Comparison of ENCODE assay signal across 8 cellular contexts in the genomic region with DNA sequence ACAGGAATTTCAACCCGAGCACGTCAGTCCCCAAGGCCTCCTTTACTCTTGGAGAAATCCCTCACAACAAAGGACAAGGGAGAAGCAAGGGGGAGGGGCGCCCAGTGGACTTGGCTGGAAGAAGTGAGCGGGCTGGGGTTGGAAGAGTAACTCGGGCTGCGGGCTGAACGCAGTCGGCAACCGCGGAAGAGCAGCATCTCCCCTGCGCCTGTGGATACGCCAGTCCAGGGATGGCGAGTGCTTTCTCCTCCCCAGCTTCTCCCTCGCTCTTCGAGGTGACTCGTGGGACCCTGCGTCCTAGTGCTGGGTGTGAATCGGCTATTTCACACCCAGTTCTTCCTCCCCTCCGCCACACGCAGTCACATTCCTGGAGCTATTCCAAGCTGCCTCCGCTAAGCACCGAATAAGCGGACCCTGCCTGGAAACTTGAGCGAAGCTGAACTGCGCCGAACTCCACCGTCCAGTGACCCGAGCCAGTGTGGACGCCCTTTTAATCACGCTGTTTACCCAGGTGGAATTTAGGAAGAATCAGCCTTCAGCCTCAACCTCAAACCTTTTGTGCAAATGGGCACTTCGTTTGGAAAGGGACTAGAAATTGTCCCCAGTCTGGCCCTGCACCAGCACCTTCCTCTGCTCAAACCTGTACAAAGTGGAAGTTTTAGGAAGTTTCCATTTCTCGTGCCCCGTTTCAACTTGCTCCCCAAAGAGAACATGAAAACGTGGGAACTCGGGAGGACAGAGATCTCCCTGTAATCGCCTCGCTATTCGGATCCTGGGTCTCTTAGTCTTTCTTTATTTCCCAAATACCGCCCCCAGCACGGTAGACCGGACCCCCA.
A peak's percentile ranks its signal among the peaks of the same experiment; 100 is the strongest.
DNase-seq lines count a peak whose midpoint lies in the region; ATAC-seq and TF ChIP-seq lines count a peak whose summit lies in the region.

No MANE protein-coding gene starts in this region.

- DNase-seq in Daoy (ENCODE audit: low read depth) (peak; percentile 29), M059J (ENCODE audit: low read depth) (peak; percentile 27), dorsolateral prefrontal cortex (peak in 8 of 10 donors; percentile 53 to 82 (median 67)), lower lobe of right lung (peak; percentile 61), OCI-M1 (lab: John Stamatoyannopoulos, UW) (no peak), NCI-H2171 (lab: John Stamatoyannopoulos, UW) (no peak)

- WGBS in thymus, result 10% methylated on average over 41 of the region's 41 CpGs

- H3K36me3 ChIP-seq in lower lobe of right lung (no peaks in the 10 kb centered on the region), thymus (ENCODE audit: control insufficient read depth, insufficient read depth) (no peaks in the 10 kb centered on the region)

- H3K27me3 ChIP-seq in dorsolateral prefrontal cortex, result peaks cover 0 to 2% (median 0%) of the 10 kb centered on the region in 45 donors
- peaks cover 14% of the 10 kb centered on the region for H3K27me3 ChIP-seq in lower lobe of right lung (ENCODE audit: low read depth)
- H3K27me3 ChIP-seq in thymus (ENCODE audit: control insufficient read depth, insufficient read depth), result peaks cover 3% of the 10 kb centered on the region

- no peaks in the 10 kb centered on the region for H3K9me3 ChIP-seq in lower lobe of right lung
- H3K9me3 ChIP-seq in thymus (ENCODE audit: control insufficient read depth), result no peaks in the 10 kb centered on the region

- intact Hi-C loops in dorsolateral prefrontal cortex (cut with DNase I), result no loop called here
- intact Hi-C loops in lower lobe of right lung (cut with DNase I), result no loop called here

- H3K27ac ChIP-seq in dorsolateral prefrontal cortex (peak overlapping the region in 58 of 59 donors; percentile 6 to 90 (median 76)), lower lobe of right lung (peak overlapping the region; percentile 46), thymus (ENCODE audit: low read depth) (no peak overlapping the region)

- peak; percentile 70 to 72 for ATAC-seq in lower lobe of right lung
- ATAC-seq in GM21423 (IDR thresholded peaks at IDR 0.05; ENCODE audit: unreplicated experiment), result no peak

- H3K4me3 ChIP-seq in dorsolateral prefrontal cortex (peak overlapping the region; percentile 48 to 84 (median 72)), lower lobe of right lung (peak overlapping the region; percentile 62), thymus (ENCODE audit: low read length) (peak overlapping the region; percentile 50)

- H3K4me1 ChIP-seq in lower lobe of right lung (peaks cover 16% of the 10 kb centered on the region), thymus (ENCODE audit: control insufficient read depth, insufficient read depth, low read length) (peaks cover 11% of the 10 kb centered on the region)

- TF ChIP-seq CTCF in dorsolateral prefrontal cortex (IDR thresholded peaks at IDR 0.05 in 54 of 56, conservative IDR thresholded peaks at IDR 0.05 in 2 of 56; ENCODE audit: low read depth in 1 of 56, partially characterized antibody in 56 of 56) (no peak), lower lobe of right lung (IDR thresholded peaks at IDR 0.05) (no peak)

Comparison
In these comparisons a context has a peak if more than half of its experiments do, and no peak if none do; other contexts are left out.
1. DNase-seq: peak in Daoy (single experiment), M059J (single experiment), dorsolateral prefrontal cortex (8 of 10) and lower lobe of right lung (single experiment); none in OCI-M1 (single experiment) and NCI-H2171 (single experiment).
2. Peak in every context shown above with its lines, with median percentiles within 50 percentile points of each other: H3K4me3 ChIP-seq.